In genomic region chr15:84960391-84961113, GRCh38 we compare ENCODE assay signal across 1 cellular context.
TF ChIP-seq lines count a peak whose summit lies in the region.

No MANE protein-coding gene starts in this region.

TF ChIP-seq in K562, 482 proteins besides CTCF, POLR2A, EP300 and RAD21 (continues in another document):
- TF ChIP-seq MNT (conservative IDR thresholded peaks at IDR 0.05) (0 out of 4 replicates have a peak, but pooled peaks of 1 of the 2 experiments have one; percentile 5), ZNF408 (CRISPR knock-in tag; IDR thresholded peaks at IDR 0.05; ENCODE audit: low read depth) (no peak), ZBTB8A (IDR thresholded peaks at IDR 0.05; ENCODE audit: partially characterized antibody) (no peak), FOXO4 (CRISPR knock-in tag; IDR thresholded peaks at IDR 0.05) (no peak), JUNB (CRISPR knock-in tag; conservative IDR thresholded peaks at IDR 0.05) (no peak), CTBP1 (IDR thresholded peaks at IDR 0.05; ENCODE audit: borderline replicate concordance) (peak; percentile 53; the same call in 1 of the 2 replicates), ZNF239 (CRISPR knock-in tag; IDR thresholded peaks at IDR 0.05) (no peak), NFATC3 (IDR thresholded peaks at IDR 0.05) (no peak), E2F4 (CRISPR knock-in tag; IDR thresholded peaks at IDR 0.05; ENCODE audit: low read depth) (no peak), CTCFL (IDR thresholded peaks at IDR 0.05; ENCODE audit: borderline replicate concordance, insufficient read depth, low read depth, low read length, poor library complexity, severe bottlenecking) (no peak), CEBPB (tag; IDR thresholded peaks at IDR 0.05) (no peak), DACH1 (IDR thresholded peaks at IDR 0.05; ENCODE audit: partially characterized antibody) (peak; percentile 27), MED1 (CRISPR knock-in tag; IDR thresholded peaks at IDR 0.05; ENCODE audit: borderline replicate concordance) (no peak), ZNF445 (CRISPR knock-in tag; IDR thresholded peaks at IDR 0.05; ENCODE audit: low read depth) (no peak), NFRKB (IDR thresholded peaks at IDR 0.05; ENCODE audit: low read depth) (no peak), MEIS2 (IDR thresholded peaks at IDR 0.05; ENCODE audit: partially characterized antibody) (no peak), SMARCA5 (IDR thresholded peaks at IDR 0.05) (peak; percentile 62; the same call in 1 of the 2 replicates), XRCC5 (IDR thresholded peaks at IDR 0.05; ENCODE audit: low read depth, low read length) (no peak), XRCC4 (IDR thresholded peaks at IDR 0.05; ENCODE audit: extremely low read depth, insufficient read depth, insufficient read length) (no peak), HDAC1 (IDR thresholded peaks at IDR 0.05) (peak in 1 of 2 experiments; percentile 50; a peak in 1 of 4 replicates), MAZ (CRISPR knock-in tag; conservative IDR thresholded peaks at IDR 0.05 in 1 of 2, IDR thresholded peaks at IDR 0.05 in 1 of 2) (0 out of 4 replicates have a peak, but pooled peaks of 1 of the 2 experiments have one; percentile 16), PML (IDR thresholded peaks at IDR 0.05; ENCODE audit: low read length) (no peak), ZNF175 (CRISPR knock-in tag; IDR thresholded peaks at IDR 0.05; ENCODE audit: low read depth) (no peak), TBP (optimal IDR thresholded peaks at IDR 0.05; ENCODE audit: low read depth, low read length) (no peak), NRF1 (conservative IDR thresholded peaks at IDR 0.05 in 1 of 2, IDR thresholded peaks at IDR 0.05 in 1 of 2) (peak in 1 of 2 experiments; percentile 21; a peak in 1 of 4 replicates), RCOR1 (IDR thresholded peaks at IDR 0.05; ENCODE audit: borderline replicate concordance in 1 of 2, low read depth in 2 of 2, low read length in 2 of 2) (no peak), HEY1 (CRISPR knock-in tag; IDR thresholded peaks at IDR 0.05; ENCODE audit: borderline replicate concordance) (no peak), HDAC2 (IDR thresholded peaks at IDR 0.05) (0 out of 2 replicates have a peak, but pooled peaks have one; percentile 41), ZNF274 (IDR thresholded peaks at IDR 0.05; ENCODE audit: borderline replicate concordance, low read depth, low read length) (no peak), HNRNPH1 (optimal IDR thresholded peaks at IDR 0.05; ENCODE audit: low read depth, low read length) (no peak), ELF2 (CRISPR knock-in tag; IDR thresholded peaks at IDR 0.05) (0 out of 2 replicates have a peak, but pooled peaks have one; percentile 20)
- TF ChIP-seq, protein P1, sequence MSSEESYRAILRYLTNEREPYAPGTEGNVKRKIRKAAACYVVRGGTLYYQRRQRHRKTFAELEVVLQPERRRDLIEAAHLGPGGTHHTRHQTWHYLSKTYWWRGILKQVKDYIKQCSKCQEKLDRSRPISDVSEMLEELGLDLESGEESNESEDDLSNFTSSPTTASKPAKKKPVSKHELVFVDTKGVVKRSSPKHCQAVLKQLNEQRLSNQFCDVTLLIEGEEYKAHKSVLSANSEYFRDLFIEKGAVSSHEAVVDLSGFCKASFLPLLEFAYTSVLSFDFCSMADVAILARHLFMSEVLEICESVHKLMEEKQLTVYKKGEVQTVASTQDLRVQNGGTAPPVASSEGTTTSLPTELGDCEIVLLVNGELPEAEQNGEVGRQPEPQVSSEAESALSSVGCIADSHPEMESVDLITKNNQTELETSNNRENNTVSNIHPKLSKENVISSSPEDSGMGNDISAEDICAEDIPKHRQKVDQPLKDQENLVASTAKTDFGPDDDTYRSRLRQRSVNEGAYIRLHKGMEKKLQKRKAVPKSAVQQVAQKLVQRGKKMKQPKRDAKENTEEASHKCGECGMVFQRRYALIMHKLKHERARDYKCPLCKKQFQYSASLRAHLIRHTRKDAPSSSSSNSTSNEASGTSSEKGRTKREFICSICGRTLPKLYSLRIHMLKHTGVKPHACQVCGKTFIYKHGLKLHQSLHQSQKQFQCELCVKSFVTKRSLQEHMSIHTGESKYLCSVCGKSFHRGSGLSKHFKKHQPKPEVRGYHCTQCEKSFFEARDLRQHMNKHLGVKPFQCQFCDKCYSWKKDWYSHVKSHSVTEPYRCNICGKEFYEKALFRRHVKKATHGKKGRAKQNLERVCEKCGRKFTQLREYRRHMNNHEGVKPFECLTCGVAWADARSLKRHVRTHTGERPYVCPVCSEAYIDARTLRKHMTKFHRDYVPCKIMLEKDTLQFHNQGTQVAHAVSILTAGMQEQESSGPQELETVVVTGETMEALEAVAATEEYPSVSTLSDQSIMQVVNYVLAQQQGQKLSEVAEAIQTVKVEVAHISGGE (CRISPR knock-in tag; IDR thresholded peaks at IDR 0.05) = no peak
- TF ChIP-seq, protein P2, sequence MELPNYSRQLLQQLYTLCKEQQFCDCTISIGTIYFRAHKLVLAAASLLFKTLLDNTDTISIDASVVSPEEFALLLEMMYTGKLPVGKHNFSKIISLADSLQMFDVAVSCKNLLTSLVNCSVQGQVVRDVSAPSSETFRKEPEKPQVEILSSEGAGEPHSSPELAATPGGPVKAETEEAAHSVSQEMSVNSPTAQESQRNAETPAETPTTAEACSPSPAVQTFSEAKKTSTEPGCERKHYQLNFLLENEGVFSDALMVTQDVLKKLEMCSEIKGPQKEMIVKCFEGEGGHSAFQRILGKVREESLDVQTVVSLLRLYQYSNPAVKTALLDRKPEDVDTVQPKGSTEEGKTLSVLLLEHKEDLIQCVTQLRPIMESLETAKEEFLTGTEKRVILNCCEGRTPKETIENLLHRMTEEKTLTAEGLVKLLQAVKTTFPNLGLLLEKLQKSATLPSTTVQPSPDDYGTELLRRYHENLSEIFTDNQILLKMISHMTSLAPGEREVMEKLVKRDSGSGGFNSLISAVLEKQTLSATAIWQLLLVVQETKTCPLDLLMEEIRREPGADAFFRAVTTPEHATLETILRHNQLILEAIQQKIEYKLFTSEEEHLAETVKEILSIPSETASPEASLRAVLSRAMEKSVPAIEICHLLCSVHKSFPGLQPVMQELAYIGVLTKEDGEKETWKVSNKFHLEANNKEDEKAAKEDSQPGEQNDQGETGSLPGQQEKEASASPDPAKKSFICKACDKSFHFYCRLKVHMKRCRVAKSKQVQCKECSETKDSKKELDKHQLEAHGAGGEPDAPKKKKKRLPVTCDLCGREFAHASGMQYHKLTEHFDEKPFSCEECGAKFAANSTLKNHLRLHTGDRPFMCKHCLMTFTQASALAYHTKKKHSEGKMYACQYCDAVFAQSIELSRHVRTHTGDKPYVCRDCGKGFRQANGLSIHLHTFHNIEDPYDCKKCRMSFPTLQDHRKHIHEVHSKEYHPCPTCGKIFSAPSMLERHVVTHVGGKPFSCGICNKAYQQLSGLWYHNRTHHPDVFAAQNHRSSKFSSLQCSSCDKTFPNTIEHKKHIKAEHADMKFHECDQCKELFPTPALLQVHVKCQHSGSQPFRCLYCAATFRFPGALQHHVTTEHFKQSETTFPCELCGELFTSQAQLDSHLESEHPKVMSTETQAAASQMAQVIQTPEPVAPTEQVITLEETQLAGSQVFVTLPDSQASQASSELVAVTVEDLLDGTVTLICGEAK (IDR thresholded peaks at IDR 0.05) = 0 out of 2 replicates have a peak, but pooled peaks have one; percentile 35
- TF ChIP-seq, protein P2 (CRISPR knock-in tag; IDR thresholded peaks at IDR 0.05) = no peak
- TF ChIP-seq, protein P3, sequence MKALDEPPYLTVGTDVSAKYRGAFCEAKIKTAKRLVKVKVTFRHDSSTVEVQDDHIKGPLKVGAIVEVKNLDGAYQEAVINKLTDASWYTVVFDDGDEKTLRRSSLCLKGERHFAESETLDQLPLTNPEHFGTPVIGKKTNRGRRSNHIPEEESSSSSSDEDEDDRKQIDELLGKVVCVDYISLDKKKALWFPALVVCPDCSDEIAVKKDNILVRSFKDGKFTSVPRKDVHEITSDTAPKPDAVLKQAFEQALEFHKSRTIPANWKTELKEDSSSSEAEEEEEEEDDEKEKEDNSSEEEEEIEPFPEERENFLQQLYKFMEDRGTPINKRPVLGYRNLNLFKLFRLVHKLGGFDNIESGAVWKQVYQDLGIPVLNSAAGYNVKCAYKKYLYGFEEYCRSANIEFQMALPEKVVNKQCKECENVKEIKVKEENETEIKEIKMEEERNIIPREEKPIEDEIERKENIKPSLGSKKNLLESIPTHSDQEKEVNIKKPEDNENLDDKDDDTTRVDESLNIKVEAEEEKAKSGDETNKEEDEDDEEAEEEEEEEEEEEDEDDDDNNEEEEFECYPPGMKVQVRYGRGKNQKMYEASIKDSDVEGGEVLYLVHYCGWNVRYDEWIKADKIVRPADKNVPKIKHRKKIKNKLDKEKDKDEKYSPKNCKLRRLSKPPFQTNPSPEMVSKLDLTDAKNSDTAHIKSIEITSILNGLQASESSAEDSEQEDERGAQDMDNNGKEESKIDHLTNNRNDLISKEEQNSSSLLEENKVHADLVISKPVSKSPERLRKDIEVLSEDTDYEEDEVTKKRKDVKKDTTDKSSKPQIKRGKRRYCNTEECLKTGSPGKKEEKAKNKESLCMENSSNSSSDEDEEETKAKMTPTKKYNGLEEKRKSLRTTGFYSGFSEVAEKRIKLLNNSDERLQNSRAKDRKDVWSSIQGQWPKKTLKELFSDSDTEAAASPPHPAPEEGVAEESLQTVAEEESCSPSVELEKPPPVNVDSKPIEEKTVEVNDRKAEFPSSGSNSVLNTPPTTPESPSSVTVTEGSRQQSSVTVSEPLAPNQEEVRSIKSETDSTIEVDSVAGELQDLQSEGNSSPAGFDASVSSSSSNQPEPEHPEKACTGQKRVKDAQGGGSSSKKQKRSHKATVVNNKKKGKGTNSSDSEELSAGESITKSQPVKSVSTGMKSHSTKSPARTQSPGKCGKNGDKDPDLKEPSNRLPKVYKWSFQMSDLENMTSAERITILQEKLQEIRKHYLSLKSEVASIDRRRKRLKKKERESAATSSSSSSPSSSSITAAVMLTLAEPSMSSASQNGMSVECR (CRISPR knock-in tag; IDR thresholded peaks at IDR 0.05) = no peak
